In the genomic region with DNA sequence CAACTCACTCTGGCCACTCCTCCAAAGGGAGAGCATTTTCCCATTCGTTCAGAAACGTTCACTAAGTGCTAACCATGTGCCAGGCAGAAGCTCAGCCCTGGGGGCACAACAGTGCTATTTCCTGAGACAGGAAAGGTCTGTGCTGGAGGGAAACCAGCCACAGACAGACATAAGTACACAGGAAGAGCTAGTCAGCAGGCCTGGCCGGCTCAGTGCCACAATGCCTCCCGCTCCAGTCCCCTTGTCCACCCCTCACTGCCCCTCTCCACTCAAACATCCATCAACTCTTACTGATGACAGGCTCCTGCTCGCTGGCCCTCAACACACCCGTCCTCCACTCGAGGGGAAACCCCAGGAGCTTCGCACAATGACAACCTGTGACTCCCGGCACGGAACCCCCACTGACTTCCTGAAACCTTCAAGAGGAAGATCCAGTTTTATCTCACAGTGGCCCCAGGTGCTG, we compare ENCODE assay signal across 10 cellular contexts. TPM values are rescaled to one million over a fixed set of nuclear protein-coding genes. Genes with fewer than 3 reads are reported as not detected.
DNase-seq lines count a peak whose midpoint lies in the region; ATAC-seq and TF ChIP-seq lines count a peak whose summit lies in the region.
"Had no signal": no experiment of that assay in that cellular context is flagged by ENCODE, and none has a peak within 500 bp of the region (broad histone marks: within the 10 kb centered on the region; RNA-seq: fewer than 3 reads in every experiment).

No MANE protein-coding gene starts in this region.

- H2BK15ac ChIP-seq in mesenchymal stem cell (ENCODE audit: low read depth, poor library complexity, severe bottlenecking): no peak overlapping the region

- H3K27me3 ChIP-seq in DOHH2 (ENCODE audit: control insufficient read depth, low read length): no peaks in the 10 kb centered on the region
- H3K27me3 ChIP-seq in mammary epithelial cell (ENCODE audit: insufficient read depth, low read length): no peaks in the 10 kb centered on the region
- H3K27me3 ChIP-seq in mesenchymal stem cell (ENCODE audit: control insufficient read depth in 1 of 2, insufficient read depth in 1 of 2, low read length in 2 of 2): no peaks in the 10 kb centered on the region

- peak; percentile 78 for DNase-seq in mammary epithelial cell
- DNase-seq in activated effector memory CD4-positive, alpha-beta T cell treated with anti-CD3 and anti-CD28 coated beads, Interleukin-2, amount 50 U/mL, for 16 hours: no peak
- DNase-seq in activated gamma-delta T cell treated with Interleukin-2 at 50 U/mL for 16 hours: no peak
- no peak for DNase-seq in mesenchymal stem cell
- DNase-seq: GOT3, IMR-90 had no signal

- H3K9ac ChIP-seq in mammary epithelial cell (ENCODE audit: insufficient read depth, low read length) (no peak overlapping the region), mesenchymal stem cell (ENCODE audit: low read length) (no peak overlapping the region)

- no peak overlapping the region for H2AK5ac ChIP-seq in mesenchymal stem cell (ENCODE audit: low read length, severe bottlenecking)

- H3F3A ChIP-seq in DOHH2 (ENCODE audit: control insufficient read depth, insufficient read depth): no peaks in the 10 kb centered on the region

- no peaks in the 10 kb centered on the region for H3K9me2 ChIP-seq in DOHH2 (replicated peaks; ENCODE audit: control insufficient read depth, low read length)

- WGBS in mammary epithelial cell (ENCODE audit: low coverage, missing lambda C conversion rate): 38% methylated on average over 10 of the region's 10 CpGs
- WGBS in mesodermal cell (ENCODE audit: insufficient coverage in 2 of 2), 2 experiments: 83 to 89% methylated on average over 9 to 10 of the region's 10 CpGs
- 69% methylated on average over 10 of the region's 10 CpGs for WGBS in mesenchymal stem cell

- H3K36me3 ChIP-seq in DOHH2 (ENCODE audit: control insufficient read depth, low read length) (peaks cover 75% of the 10 kb centered on the region), mammary epithelial cell (ENCODE audit: insufficient read depth, low read length) (no peaks in the 10 kb centered on the region), mesodermal cell (ENCODE audit: control insufficient read depth, insufficient read depth, low read length) (peaks cover 67% of the 10 kb centered on the region), mesenchymal stem cell (ENCODE audit: control insufficient read depth in 1 of 2, insufficient read depth in 2 of 2, low read depth in 1 of 2, low read length in 2 of 2) (peaks cover 21 to 40% of the 10 kb centered on the region in 2 experiments)

- in situ Hi-C loops in mammary epithelial cell (cut with MboI; ENCODE audit: low sequenced_read_pairs in 2 of 2): no loop called here

- H3K4ac ChIP-seq in mesenchymal stem cell (ENCODE audit: low read depth in 1 of 2, low read length in 2 of 2): no peak overlapping the region

- H2AFZ ChIP-seq in mammary epithelial cell (ENCODE audit: low read depth, low read length): peak overlapping the region; percentile 62
- H2AFZ ChIP-seq in mesenchymal stem cell (ENCODE audit: low read depth, low read length): no peak overlapping the region

- H3K79me2 ChIP-seq in DOHH2 (ENCODE audit: control insufficient read depth, low read length): no peaks in the 10 kb centered on the region
- no peaks in the 10 kb centered on the region for H3K79me2 ChIP-seq in mammary epithelial cell (ENCODE audit: insufficient read depth, low read length)

- H2BK120ac ChIP-seq in mesenchymal stem cell (ENCODE audit: low read depth, low read length): no peak overlapping the region

- H3K4me1 ChIP-seq in DOHH2 (ENCODE audit: control insufficient read depth, low read length) (peaks cover 27% of the 10 kb centered on the region), mammary epithelial cell (ENCODE audit: insufficient read depth, low read length) (peaks cover 30% of the 10 kb centered on the region), mesodermal cell (ENCODE audit: control insufficient read depth, insufficient read depth, low read length, poor library complexity, severe bottlenecking) (peaks cover 16% of the 10 kb centered on the region), mesenchymal stem cell (ENCODE audit: control insufficient read depth, insufficient read depth, low read depth, low read length) (peaks cover 4% of the 10 kb centered on the region)

- H3K23ac ChIP-seq in mesenchymal stem cell (ENCODE audit: low read length in 2 of 2): no peak overlapping the region

- no peak overlapping the region for H3K14ac ChIP-seq in mesenchymal stem cell (ENCODE audit: low read length in 2 of 2)

- H3K27ac ChIP-seq in DOHH2 (ENCODE audit: low read depth, low read length): peak overlapping the region; percentile 34; the same call in 1 of the 2 replicates
- H3K27ac ChIP-seq in mammary epithelial cell (ENCODE audit: insufficient read depth, low read depth, low read length): no peak overlapping the region
- H3K27ac ChIP-seq in mesodermal cell (ENCODE audit: low read depth, low read length, severe bottlenecking): peak overlapping the region; percentile 1
- no peak overlapping the region for H3K27ac ChIP-seq in mesenchymal stem cell (ENCODE audit: low read length, poor library complexity, severe bottlenecking)

- no peak overlapping the region for H4K91ac ChIP-seq in mesenchymal stem cell (ENCODE audit: low read length)

- dilution Hi-C loops in mammary epithelial cell (cut with HindIII; ENCODE audit: low sequenced_read_pairs): no loop called here

- ATAC-seq in HG02610 (IDR thresholded peaks at IDR 0.05; ENCODE audit: unreplicated experiment): peak; percentile 53
- ATAC-seq in HG03571 (IDR thresholded peaks at IDR 0.05; ENCODE audit: unreplicated experiment): no peak

- H3K4me2 ChIP-seq in DOHH2 (ENCODE audit: low read length) (peak overlapping the region; percentile 26), mammary epithelial cell (ENCODE audit: insufficient read depth, low read depth, low read length) (peak overlapping the region; percentile 37), mesenchymal stem cell (ENCODE audit: low read length, poor library complexity, severe bottlenecking) (no peak overlapping the region)

- BruUV-seq in mammary epithelial cell (replicated peaks; lab: Mats Ljungman, UMichigan): no TSS peak

- no peak overlapping the region for H2BK5ac ChIP-seq in mesenchymal stem cell (ENCODE audit: low read depth, low read length, poor library complexity, severe bottlenecking)

- no peak overlapping the region for H4K8ac ChIP-seq in mesenchymal stem cell (ENCODE audit: low read length)

- no peak overlapping the region for H3K18ac ChIP-seq in mesenchymal stem cell (ENCODE audit: low read depth in 1 of 2, low read length in 2 of 2)

- no peaks in the 10 kb centered on the region for H3K79me1 ChIP-seq in mesenchymal stem cell (replicated peaks; ENCODE audit: low read length, poor library complexity, severe bottlenecking)

- no peaks in the 10 kb centered on the region for H3K9me3 ChIP-seq in DOHH2 (ENCODE audit: control insufficient read depth, insufficient read depth, low read length)
- no peaks in the 10 kb centered on the region for H3K9me3 ChIP-seq in mammary epithelial cell (replicated peaks; ENCODE audit: insufficient read depth, low read length)
- no peaks in the 10 kb centered on the region for H3K9me3 ChIP-seq in mesodermal cell (ENCODE audit: control insufficient read depth, low read length)
- no peaks in the 10 kb centered on the region for H3K9me3 ChIP-seq in mesenchymal stem cell (ENCODE audit: control insufficient read depth, low read length)

- CTCF ChIA-PET in mammary epithelial cell (lab: Charles Lee; ENCODE audit: low non-redundant PET): no interaction called here

- no peak for TF ChIP-seq CTCF in DOHH2 (IDR thresholded peaks at IDR 0.05; ENCODE audit: low read depth, low read length, poor library complexity, severe bottlenecking)
- no peak for TF ChIP-seq CTCF in mammary epithelial cell (conservative IDR thresholded peaks at IDR 0.05 in 1 of 2, IDR thresholded peaks at IDR 0.05 in 1 of 2; ENCODE audit: extremely low read depth in 1 of 2, insufficient read depth in 1 of 2, low read depth in 1 of 2, low read length in 2 of 2)

- no peak overlapping the region for H3K4me3 ChIP-seq in DOHH2 (ENCODE audit: low read length)
- no peak overlapping the region for H3K4me3 ChIP-seq in mammary epithelial cell (replicated peaks in 1 of 3; ENCODE audit: insufficient read depth in 1 of 3, low read depth in 2 of 3, low read length in 3 of 3)
- no peak overlapping the region for H3K4me3 ChIP-seq in mesodermal cell (ENCODE audit: extremely low read depth, insufficient read depth, low read length, poor library complexity, severe bottlenecking)
- no peak overlapping the region for H3K4me3 ChIP-seq in mesenchymal stem cell (ENCODE audit: insufficient read depth in 1 of 2, low read depth in 1 of 2, low read length in 2 of 2)

- H4K20me1 ChIP-seq in DOHH2 (ENCODE audit: control insufficient read depth, insufficient read depth, low read depth, low read length) (no peaks in the 10 kb centered on the region), mammary epithelial cell (ENCODE audit: insufficient read depth, low read length) (no peaks in the 10 kb centered on the region)

- intact Hi-C loops in mammary epithelial cell (cut with micrococcal nuclease): no loop called here

- H2BK12ac ChIP-seq in mesenchymal stem cell (ENCODE audit: low read length in 2 of 2): no peak overlapping the region

RNA-seq across cellular contexts. Expression of a gene that starts 11.3 kb away (rescaled TPM):
- total RNA-seq in mammary epithelial cell: 1 to 10 TPM; 2.7 to 3.2 TPM
- polyA plus RNA-seq in mammary epithelial cell: 0.28 TPM
- not detected for polyA minus RNA-seq in mammary epithelial cell
- polyA plus RNA-seq in mesodermal cell (2013, experiment 1 of 2): 3.2 TPM
- polyA plus RNA-seq in mesodermal cell (2013, experiment 2 of 2): 3.0 TPM
- polyA plus RNA-seq in mesenchymal stem cell (2013, experiment 1 of 2): 2.5 TPM
- polyA plus RNA-seq in mesenchymal stem cell (2013, experiment 2 of 2): 2.8 TPM

RNA-seq across cellular contexts. Expression of a gene that starts 48.2 kb away (rescaled TPM):
- total RNA-seq in mammary epithelial cell: 10 to 100 TPM; 14.0 to 55.7 TPM
- polyA plus RNA-seq in mammary epithelial cell: 46.2 TPM
- polyA minus RNA-seq in mammary epithelial cell: 32.1 TPM
- polyA plus RNA-seq in mesodermal cell (2013, experiment 1 of 2): 50.8 TPM
- polyA plus RNA-seq in mesodermal cell (2013, experiment 2 of 2): 53.6 TPM
- 8.7 TPM for polyA plus RNA-seq in mesenchymal stem cell (2013, experiment 1 of 2)
- 8.4 TPM for polyA plus RNA-seq in mesenchymal stem cell (2013, experiment 2 of 2)

RNA-seq across cellular contexts. Expression of a gene that starts 48.5 kb away (rescaled TPM):
- total RNA-seq in mammary epithelial cell: 1 to 10 TPM; 1.8 to 6.4 TPM
- 0.36 TPM for polyA plus RNA-seq in mammary epithelial cell
- 0.21 TPM for polyA minus RNA-seq in mammary epithelial cell
- polyA plus RNA-seq in mesodermal cell (2013, experiment 1 of 2): 5.4 TPM
- 4.1 TPM for polyA plus RNA-seq in mesodermal cell (2013, experiment 2 of 2)
- polyA plus RNA-seq in mesenchymal stem cell (2013, experiment 1 of 2): 2.1 TPM
- polyA plus RNA-seq in mesenchymal stem cell (2013, experiment 2 of 2): 2.1 TPM

Comparison
In these comparisons a context has a peak if more than half of its experiments do, and no peak if none do; other contexts are left out.
1. H3K27ac ChIP-seq: peak in DOHH2 (single experiment) and mesodermal cell (single experiment); none in mammary epithelial cell (single experiment) and mesenchymal stem cell (single experiment).